7 cellular contexts compared by ENCODE assay signal in genomic region chr10:68979738-68980137, GRCh38. TPM values are rescaled to one million over a fixed set of nuclear protein-coding genes. Genes with fewer than 3 reads are reported as not detected.
A peak's percentile ranks its signal among the peaks of the same experiment; 100 is the strongest.
DNase-seq lines count a peak whose midpoint lies in the region; ATAC-seq, FAIRE-seq and TF ChIP-seq lines count a peak whose summit lies in the region.
"Not testable (repeated sequence)": the region's sequence is repeated elsewhere in the genome, so short reads cannot be mapped to it uniquely, and the experiment has no call there.

No MANE protein-coding gene starts in this region.

- not testable (repeated sequence) for H3K9ac ChIP-seq in K562 (ENCODE audit: insufficient read depth in 1 of 2, low read depth in 2 of 2, low read length in 2 of 2)

- not testable (repeated sequence) for H3K4me1 ChIP-seq in K562 (replicated peaks in 1 of 2; ENCODE audit: control insufficient read depth in 2 of 2, insufficient read depth in 2 of 2, low read length in 2 of 2); heart left ventricle

- not testable (repeated sequence) for H3K4me1 Mint-ChIP-seq in T-helper 17 cell, WTC11
- peaks cover 14% of the 10 kb centered on the region for H3K4me1 Mint-ChIP-seq in activated CD8-positive, alpha-beta memory T cell treated with anti-CD3 and anti-CD28 coated beads, Interleukin-2, amount 10 ng/mL, durations not matched to agents 7 days and 5 days
- H3K4me1 Mint-ChIP-seq in activated naive CD4-positive, alpha-beta T cell treated with anti-CD3 and anti-CD28 coated beads, Interleukin-2, amount 10 ng/mL, durations not matched to agents 7 days and 5 days = peaks cover 10% of the 10 kb centered on the region

- not testable (repeated sequence) for H3K27ac ChIP-seq in K562 (ENCODE audit: extremely low read depth, low read depth, low read length)
- H3K27ac ChIP-seq in heart left ventricle = peak overlapping the region in 3 of 12 donors; percentile 21 to 38 (median 35)

- not testable (repeated sequence) for DNase-seq in T-helper 17 cell; WTC11 (ENCODE audit: low spot score); activated CD8-positive, alpha-beta memory T cell treated with anti-CD3 and anti-CD28 coated beads, Interleukin-2, amount 10 ng/mL, durations not matched to agents 7 days and 5 days; activated naive CD4-positive, alpha-beta T cell treated with anti-CD3 and anti-CD28 coated beads, Interleukin-2, amount 10 ng/mL, durations not matched to agents 7 days and 5 days; K562 (ENCODE audit: extremely low read depth in 1 of 4, low spot score in 3 of 4); heart left ventricle; left ventricle myocardium superior

- intact Hi-C loops in K562 (cut with micrococcal nuclease) = loop anchor here (10.0 kb wide), 1 partner anchor 225 kb away; no protein-coding TSS in a partner anchor
- intact Hi-C loops in heart left ventricle (cut with DNase I) = loop anchor here in 1 of 10 donors (10.0 kb wide), 1 partner anchor 215 kb away; no protein-coding TSS in a partner anchor
- intact Hi-C loops in left ventricle myocardium superior (cut with micrococcal nuclease) = not testable (repeated sequence)

- H3K27me3 ChIP-seq in K562 (ENCODE audit: control insufficient read depth in 2 of 2, insufficient read depth in 2 of 2, low read length in 2 of 2); heart left ventricle: not testable (repeated sequence)

- not testable (repeated sequence) for TF ChIP-seq RAD21 in K562 (CRISPR knock-in tag; conservative IDR thresholded peaks at IDR 0.05 in 1 of 2, IDR thresholded peaks at IDR 0.05 in 1 of 2)

- H3K27me3 Mint-ChIP-seq in T-helper 17 cell; WTC11 (ENCODE audit: low read depth); activated CD8-positive, alpha-beta memory T cell treated with anti-CD3 and anti-CD28 coated beads, Interleukin-2, amount 10 ng/mL, durations not matched to agents 7 days and 5 days; activated naive CD4-positive, alpha-beta T cell treated with anti-CD3 and anti-CD28 coated beads, Interleukin-2, amount 10 ng/mL, durations not matched to agents 7 days and 5 days: not testable (repeated sequence)

- not testable (repeated sequence) for H3K4me3 ChIP-seq in K562, heart left ventricle

- peak overlapping the region; percentile 36 for H3K4me3 Mint-ChIP-seq in T-helper 17 cell
- not testable (repeated sequence) for H3K4me3 Mint-ChIP-seq in WTC11; activated CD8-positive, alpha-beta memory T cell treated with anti-CD3 and anti-CD28 coated beads, Interleukin-2, amount 10 ng/mL, durations not matched to agents 7 days and 5 days; activated naive CD4-positive, alpha-beta T cell treated with anti-CD3 and anti-CD28 coated beads, Interleukin-2, amount 10 ng/mL, durations not matched to agents 7 days and 5 days

- POLR2A ChIA-PET in WTC11 (lab: Charles Lee) = not testable (repeated sequence)
- POLR2A ChIA-PET in K562 (lab: Yijun Ruan, JAX) = interaction anchor here (0.6 to 1.6 kb wide), 2 partner anchors 9 to 12 kb away, joined by 3 to 4 read pairs; no protein-coding TSS in a partner anchor

- H3K4me2 ChIP-seq in K562 (ENCODE audit: insufficient read depth, low read length) = not testable (repeated sequence)

- peaks cover 13% of the 10 kb centered on the region; the same call in 1 of the 3 replicates for H3K79me2 ChIP-seq in K562 (ENCODE audit: control insufficient read depth, insufficient read depth, low read length)

- BruUV-seq in K562 (replicated peaks; lab: Mats Ljungman, UMichigan) = not testable (repeated sequence)

- not testable (repeated sequence) for TF ChIP-seq CTCF in WTC11 (IDR thresholded peaks at IDR 0.05); K562 (IDR thresholded peaks at IDR 0.05 in 2 of 3, conservative IDR thresholded peaks at IDR 0.05 in 1 of 3; ENCODE audit: insufficient read depth in 2 of 3, low read depth in 1 of 3, low read length in 3 of 3); heart left ventricle (IDR thresholded peaks at IDR 0.05)

- not testable (repeated sequence) for H3K9me3 Mint-ChIP-seq in WTC11; activated CD8-positive, alpha-beta memory T cell treated with anti-CD3 and anti-CD28 coated beads, Interleukin-2, amount 10 ng/mL, durations not matched to agents 7 days and 5 days (ENCODE audit: low read depth); activated naive CD4-positive, alpha-beta T cell treated with anti-CD3 and anti-CD28 coated beads, Interleukin-2, amount 10 ng/mL, durations not matched to agents 7 days and 5 days

- in situ Hi-C loops in K562 (cut with MboI) = not testable (repeated sequence)

- not testable (repeated sequence) for ATAC-seq in T-helper 17 cell; WTC11; activated CD8-positive, alpha-beta memory T cell treated with anti-CD3 and anti-CD28 coated beads, Interleukin-2, amount 10 ng/mL, durations not matched to agents 7 days and 5 days; K562
- peak in 3 of 4 donors; percentile 74 to 84 (median 78) for ATAC-seq in heart left ventricle
- ATAC-seq in left ventricle myocardium superior = peak; percentile 69

- H3K36me3 ChIP-seq in K562 (ENCODE audit: control insufficient read depth, insufficient read depth, low read length) (peaks cover 98% of the 10 kb centered on the region), heart left ventricle (peaks cover 0 to 100% (median 83%) of the 10 kb centered on the region in 9 donors)

- WGBS in K562 (ENCODE audit: insufficient coverage, low coverage, missing lambda C conversion rate) = 72% methylated on average over 6 of the region's 6 CpGs
- WGBS in heart left ventricle, 4 donors = 55 to 69% (median 59%) methylated on average over 6 of the region's 6 CpGs

- FAIRE-seq in K562 (lab: Jason Lieb, UNC) = not testable (repeated sequence)

- not testable (repeated sequence) for H2AFZ ChIP-seq in K562 (ENCODE audit: low read depth, low read length)

- H3K27ac Mint-ChIP-seq in T-helper 17 cell (peak overlapping the region; percentile 63), WTC11 (peak overlapping the region; percentile 1; the same call in 1 of the 2 replicates)
- H3K27ac Mint-ChIP-seq in activated CD8-positive, alpha-beta memory T cell treated with anti-CD3 and anti-CD28 coated beads, Interleukin-2, amount 10 ng/mL, durations not matched to agents 7 days and 5 days = peak overlapping the region; percentile 2
- H3K27ac Mint-ChIP-seq in activated naive CD4-positive, alpha-beta T cell treated with anti-CD3 and anti-CD28 coated beads, Interleukin-2, amount 10 ng/mL, durations not matched to agents 7 days and 5 days = peak overlapping the region; percentile 2

- H4K20me1 ChIP-seq in K562 (replicated peaks; ENCODE audit: control insufficient read depth, insufficient read depth, low read length) = not testable (repeated sequence)

- H3K36me3 Mint-ChIP-seq in T-helper 17 cell (ENCODE audit: low read depth) (peaks cover 11% of the 10 kb centered on the region), WTC11 (peaks cover 80% of the 10 kb centered on the region)
- H3K36me3 Mint-ChIP-seq in activated CD8-positive, alpha-beta memory T cell treated with anti-CD3 and anti-CD28 coated beads, Interleukin-2, amount 10 ng/mL, durations not matched to agents 7 days and 5 days = peaks cover 51% of the 10 kb centered on the region
- peaks cover 53% of the 10 kb centered on the region for H3K36me3 Mint-ChIP-seq in activated naive CD4-positive, alpha-beta T cell treated with anti-CD3 and anti-CD28 coated beads, Interleukin-2, amount 10 ng/mL, durations not matched to agents 7 days and 5 days

- not testable (repeated sequence) for TF ChIP-seq EP300 in K562 (IDR thresholded peaks at IDR 0.05; ENCODE audit: low read length)

- CTCF ChIA-PET in WTC11 (lab: Charles Lee); K562 (lab: Yijun Ruan, JAX; ENCODE audit: low intra/inter-chr PET ratio): not testable (repeated sequence)
- CTCF ChIA-PET in activated CD8-positive, alpha-beta memory T cell treated with anti-CD3 and anti-CD28 coated beads, Interleukin-2, amount 10 ng/mL, durations not matched to agents 7 days and 5 days (lab: Charles Lee) = interaction anchor here (1.1 to 1.5 kb wide), 3 partner anchors 10 to 101 kb away, joined by 3 to 9 read pairs (median 5); partner anchors contain the start of gene DDX21
- CTCF ChIA-PET in activated naive CD4-positive, alpha-beta T cell treated with anti-CD3 and anti-CD28 coated beads, Interleukin-2, amount 10 ng/mL, durations not matched to agents 7 days and 5 days (lab: Charles Lee) = interaction anchor here (0.7 to 1.9 kb wide), 3 partner anchors 10 to 112 kb away, joined by 3 to 6 read pairs (median 3); partner anchors contain the start of gene DDX21

- not testable (repeated sequence) for H3K9me1 ChIP-seq in K562 (ENCODE audit: control insufficient read depth, insufficient read depth, low read length)

- H3K9me3 ChIP-seq in T-helper 17 cell (ENCODE audit: control insufficient read depth, low read length, poor library complexity, severe bottlenecking); K562 (replicated peaks; ENCODE audit: control insufficient read depth, insufficient read depth, low read depth, low read length); heart left ventricle: not testable (repeated sequence)

- TF ChIP-seq POLR2A in K562 (conservative IDR thresholded peaks at IDR 0.05); heart left ventricle (IDR thresholded peaks at IDR 0.05): not testable (repeated sequence)

RNA-seq across cellular contexts. Expression of gene KIFBP, which starts 8.9 kb away (rescaled TPM):
- total RNA-seq in T-helper 17 cell = 1 to 10 TPM; 4.6 to 5.5 TPM
- 31.2 to 34.7 TPM (median 33.4 TPM) in 3 replicates for total RNA-seq in WTC11 (2021)
- total RNA-seq in activated CD8-positive, alpha-beta memory T cell treated with anti-CD3 and anti-CD28 coated beads, Interleukin-2, amount 10 ng/mL, durations not matched to agents 7 days and 5 days = 10 to 100 TPM; 16.0 to 23.1 TPM
- 11.1 and 16.5 TPM in 2 replicates for total RNA-seq in K562 (2011; cell fraction: chromatin; rRNA removed; ENCODE audit: low replicate concordance)
- 7.5 and 8.2 TPM in 2 replicates for total RNA-seq in K562 (2011; cell fraction: nucleolus; rRNA removed)
- total RNA-seq in K562 (2011; cell fraction: nucleoplasm; rRNA removed) = 8.2 and 12.1 TPM in 2 replicates
- total RNA-seq in K562 (2014; rRNA removed) = 13.8 and 17.3 TPM in 2 replicates
- total RNA-seq in K562 (2014; rRNA removed; fragmentation: Illumina TruSeq; extraction: Trizol) = 18.8 and 20.1 TPM in 2 replicates
- total RNA-seq in K562 (2015; rRNA removed; fragmentation: Illumina TruSeq; extraction: Trizol) = 18.7 and 19.7 TPM in 2 replicates
- total RNA-seq in K562 (2021) = 13.8 and 14.8 TPM in 2 replicates
- polyA plus RNA-seq in K562 (2011; rRNA removed) = 17.0 and 22.1 TPM in 2 replicates
- polyA plus RNA-seq in K562 (2011; cell fraction: cytosol; rRNA removed) = 6.9 and 8.8 TPM in 2 replicates
- 9.5 and 9.7 TPM in 2 replicates for polyA plus RNA-seq in K562 (2011; cell fraction: nucleus; rRNA removed)
- polyA plus RNA-seq in K562 (2012) = 13.0 and 14.2 TPM in 2 replicates
- 19.9 and 23.2 TPM in 2 replicates for polyA plus RNA-seq in K562 (2014; fragmentation: Illumina TruSeq; extraction: Trizol)
- polyA plus RNA-seq in K562 (2014; fragmentation: Nextera tagmentation; extraction: Ambion mirVana) = 1 to 10 TPM; 5.6 to 8.8 TPM
- polyA plus RNA-seq in K562 (2014; rRNA removed) = 13.9 TPM in 2 replicates
- 18.2 TPM in 2 replicates for polyA minus RNA-seq in K562 (2011; rRNA and poly(A)+ RNA removed)
- 10.7 and 11.3 TPM in 2 replicates for polyA minus RNA-seq in K562 (2011; cell fraction: cytosol; rRNA and poly(A)+ RNA removed)
- 6.1 and 8.1 TPM in 2 replicates for polyA minus RNA-seq in K562 (2011; cell fraction: nucleus; rRNA and poly(A)+ RNA removed)
- 10 to 100 TPM; 43.1 to 70.6 (median 58.8) TPM for total RNA-seq in heart left ventricle
- polyA plus RNA-seq in heart left ventricle = 10 to 100 TPM; 21.4 to 56.0 TPM
- 50.5 TPM for total RNA-seq in left ventricle myocardium superior

RNA-seq across cellular contexts. Expression of gene DDX21, which starts 23.8 kb away (rescaled TPM):
- total RNA-seq in T-helper 17 cell = 100 to 1,000 TPM; 130 to 134 TPM
- 116 to 194 TPM (median 119 TPM) in 3 replicates for total RNA-seq in WTC11 (2021)
- 100 to 1,000 TPM in 1 of 2 experiments, 10 to 100 TPM in 1; 80.4 to 143 TPM for total RNA-seq in activated CD8-positive, alpha-beta memory T cell treated with anti-CD3 and anti-CD28 coated beads, Interleukin-2, amount 10 ng/mL, durations not matched to agents 7 days and 5 days
- 24.6 and 87.4 TPM in 2 replicates for total RNA-seq in K562 (2011; cell fraction: chromatin; rRNA removed; ENCODE audit: low replicate concordance)
- 18.5 and 23.7 TPM in 2 replicates for total RNA-seq in K562 (2011; cell fraction: nucleolus; rRNA removed)
- 44.2 and 62.0 TPM in 2 replicates for total RNA-seq in K562 (2011; cell fraction: nucleoplasm; rRNA removed)
- 278 and 289 TPM in 2 replicates for total RNA-seq in K562 (2014; rRNA removed)
- total RNA-seq in K562 (2014; rRNA removed; fragmentation: Illumina TruSeq; extraction: Trizol) = 320 and 383 TPM in 2 replicates
- total RNA-seq in K562 (2015; rRNA removed; fragmentation: Illumina TruSeq; extraction: Trizol) = 278 and 305 TPM in 2 replicates
- total RNA-seq in K562 (2021) = 250 and 281 TPM in 2 replicates
- 160 and 257 TPM in 2 replicates for polyA plus RNA-seq in K562 (2011; rRNA removed)
- 48.3 and 116 TPM in 2 replicates for polyA plus RNA-seq in K562 (2011; cell fraction: cytosol; rRNA removed)
- 40.3 and 53.8 TPM in 2 replicates for polyA plus RNA-seq in K562 (2011; cell fraction: nucleus; rRNA removed)
- 125 and 177 TPM in 2 replicates for polyA plus RNA-seq in K562 (2012)
- polyA plus RNA-seq in K562 (2014; fragmentation: Illumina TruSeq; extraction: Trizol) = 317 and 365 TPM in 2 replicates
- 100 to 1,000 TPM; 143 to 156 TPM for polyA plus RNA-seq in K562 (2014; fragmentation: Nextera tagmentation; extraction: Ambion mirVana)
- polyA plus RNA-seq in K562 (2014; rRNA removed) = 237 and 254 TPM in 2 replicates
- 370 and 393 TPM in 2 replicates for polyA minus RNA-seq in K562 (2011; rRNA and poly(A)+ RNA removed)
- polyA minus RNA-seq in K562 (2011; cell fraction: cytosol; rRNA and poly(A)+ RNA removed) = 119 and 152 TPM in 2 replicates
- 23.7 and 51.9 TPM in 2 replicates for polyA minus RNA-seq in K562 (2011; cell fraction: nucleus; rRNA and poly(A)+ RNA removed)
- 10 to 100 TPM; 18.5 to 37.9 (median 26.2) TPM for total RNA-seq in heart left ventricle
- 10 to 100 TPM in 1 of 2 donors, 1 to 10 TPM in 1; 8.0 to 40.2 TPM for polyA plus RNA-seq in heart left ventricle
- 20.0 TPM for total RNA-seq in left ventricle myocardium superior

Comparison
In these comparisons a context has a peak if more than half of its experiments do, and no peak if none do; other contexts are left out.
1. H3K27ac Mint-ChIP-seq: peak in every context shown above with its lines; median percentile 63 in T-helper 17 cell; 2 in activated CD8-positive, alpha-beta memory T cell treated with anti-CD3 and anti-CD28 coated beads, Interleukin-2, amount 10 ng/mL, durations not matched to agents 7 days and 5 days; 2 in activated naive CD4-positive, alpha-beta T cell treated with anti-CD3 and anti-CD28 coated beads, Interleukin-2, amount 10 ng/mL, durations not matched to agents 7 days and 5 days; 1 in WTC11.